Comparison of ENCODE assay signal across 17 cellular contexts in genomic region chr12:96495841-96496545, GRCh38. TPM values are rescaled to one million over a fixed set of nuclear protein-coding genes. Genes with fewer than 3 reads are reported as not detected.
A peak's percentile ranks its signal among the peaks of the same experiment; 100 is the strongest.
DNase-seq lines count a peak whose midpoint lies in the region; ATAC-seq lines count a peak whose summit lies in the region.
"Had no signal": no experiment of that assay in that cellular context is flagged by ENCODE, and none has a peak within 500 bp of the region (broad histone marks: within the 10 kb centered on the region; RNA-seq: fewer than 3 reads in every experiment).

No MANE protein-coding gene starts in this region.

- ATAC-seq in activated CD4-positive, alpha-beta T cell treated with anti-CD3 and anti-CD28 coated beads for 36 hours: no peak
- ATAC-seq in GM21528 (IDR thresholded peaks at IDR 0.05; ENCODE audit: low FRiP score, unreplicated experiment): peak; percentile 45
- peak; percentile 60 for ATAC-seq in HG03442 (IDR thresholded peaks at IDR 0.05; ENCODE audit: unreplicated experiment)
- no peak for ATAC-seq in natural killer cell treated with Interleukin-12 subunit alpha and Interleukin-12 subunit beta and Interleukin-15 and Interleukin-18, amount 100 ng/mL, for 72 hours
- no peak for ATAC-seq in HG02840 (IDR thresholded peaks at IDR 0.05; ENCODE audit: low FRiP score, unreplicated experiment)
- ATAC-seq: gastroesophageal sphincter, mucosa of descending colon, PC-3, upper lobe of right lung had no signal

- POLR2A ChIA-PET in activated CD4-positive, alpha-beta T cell treated with anti-CD3 and anti-CD28 coated beads, Interleukin-2, amount 10 ng/mL, durations not matched to agents 7 days and 5 days (lab: Charles Lee): no interaction called here
- POLR2A ChIA-PET in activated CD4-positive, alpha-beta T cell treated with anti-CD3 and anti-CD28 coated beads for 36 hours (lab: Charles Lee): no interaction called here

- no peak overlapping the region for H3K27ac Mint-ChIP-seq in activated CD4-positive, alpha-beta T cell treated with anti-CD3 and anti-CD28 coated beads, Interleukin-2, amount 10 ng/mL, durations not matched to agents 7 days and 5 days
- H3K27ac Mint-ChIP-seq in activated CD4-positive, alpha-beta T cell treated with anti-CD3 and anti-CD28 coated beads for 36 hours: no peak overlapping the region
- H3K27ac Mint-ChIP-seq in natural killer cell treated with Interleukin-12 subunit alpha and Interleukin-12 subunit beta and Interleukin-15 and Interleukin-18, amount 100 ng/mL, for 72 hours: peak overlapping the region; percentile 27 to 31
- H3K27ac Mint-ChIP-seq: brain had no signal

- DNase-seq in activated CD4-positive, alpha-beta T cell treated with anti-CD3 and anti-CD28 coated beads, Interleukin-2, amount 10 ng/mL, durations not matched to agents 7 days and 5 days: no peak
- DNase-seq in activated CD4-positive, alpha-beta T cell treated with anti-CD3 and anti-CD28 coated beads for 36 hours: no peak
- no peak for DNase-seq in natural killer cell treated with Interleukin-12 subunit alpha and Interleukin-12 subunit beta and Interleukin-15 and Interleukin-18, amount 100 ng/mL, for 72 hours (ENCODE audit: low spot score)
- no peak for DNase-seq in effector CD8-positive, alpha-beta T cell (lab: John Stamatoyannopoulos, UW)
- DNase-seq in stimulated activated CD4-positive, alpha-beta T cell treated with anti-CD3 and anti-CD28 coated beads, Interleukin-15, amount 100 ng/mL, for 24 hours: no peak
- DNase-seq: 8988T; activated CD4-positive, alpha-beta T cell treated with anti-CD3 and anti-CD28 coated beads for 48 hours; Calu3; effector memory CD4-positive, alpha-beta T cell; mucosa of descending colon; PC-3; upper lobe of right lung had no signal

- peaks cover 5% of the 10 kb centered on the region for H3K27me3 Mint-ChIP-seq in activated CD4-positive, alpha-beta T cell treated with anti-CD3 and anti-CD28 coated beads, Interleukin-2, amount 10 ng/mL, durations not matched to agents 7 days and 5 days
- H3K27me3 Mint-ChIP-seq in activated CD4-positive, alpha-beta T cell treated with anti-CD3 and anti-CD28 coated beads for 36 hours: no peaks in the 10 kb centered on the region
- no peaks in the 10 kb centered on the region for H3K27me3 Mint-ChIP-seq in natural killer cell treated with Interleukin-12 subunit alpha and Interleukin-12 subunit beta and Interleukin-15 and Interleukin-18, amount 100 ng/mL, for 72 hours
- H3K27me3 Mint-ChIP-seq: brain had no signal

- peaks cover 43% of the 10 kb centered on the region for H3K4me1 Mint-ChIP-seq in activated CD4-positive, alpha-beta T cell treated with anti-CD3 and anti-CD28 coated beads, Interleukin-2, amount 10 ng/mL, durations not matched to agents 7 days and 5 days
- peaks cover 9% of the 10 kb centered on the region for H3K4me1 Mint-ChIP-seq in activated CD4-positive, alpha-beta T cell treated with anti-CD3 and anti-CD28 coated beads for 36 hours
- peaks cover 15 to 22% of the 10 kb centered on the region in 2 donors for H3K4me1 Mint-ChIP-seq in natural killer cell treated with Interleukin-12 subunit alpha and Interleukin-12 subunit beta and Interleukin-15 and Interleukin-18, amount 100 ng/mL, for 72 hours (ENCODE audit: low read depth in 2 of 2)

- peak overlapping the region; percentile 31 for H3K4me3 Mint-ChIP-seq in activated CD4-positive, alpha-beta T cell treated with anti-CD3 and anti-CD28 coated beads, Interleukin-2, amount 10 ng/mL, durations not matched to agents 7 days and 5 days
- no peak overlapping the region for H3K4me3 Mint-ChIP-seq in activated CD4-positive, alpha-beta T cell treated with anti-CD3 and anti-CD28 coated beads for 36 hours
- H3K4me3 Mint-ChIP-seq in natural killer cell treated with Interleukin-12 subunit alpha and Interleukin-12 subunit beta and Interleukin-15 and Interleukin-18, amount 100 ng/mL, for 72 hours: no peak overlapping the region
- H3K4me3 Mint-ChIP-seq: brain had no signal

- intact Hi-C loops in activated CD4-positive, alpha-beta T cell treated with anti-CD3 and anti-CD28 coated beads for 36 hours (cut with DNase I, micrococcal nuclease): no loop called here

- CTCF ChIA-PET in activated CD4-positive, alpha-beta T cell treated with anti-CD3 and anti-CD28 coated beads, Interleukin-2, amount 10 ng/mL, durations not matched to agents 7 days and 5 days (lab: Charles Lee): interaction anchor here (0.8 to 2.0 kb wide), 3 partner anchors 7 to 97 kb away, joined by 3 to 13 read pairs (median 5); partner anchors contain the start of gene CFAP54
- CTCF ChIA-PET in activated CD4-positive, alpha-beta T cell treated with anti-CD3 and anti-CD28 coated beads for 36 hours (lab: Charles Lee): interaction anchor here (1.4 kb wide), 1 partner anchor 22 kb away, joined by 5 read pairs; no protein-coding TSS in a partner anchor

- peaks cover 5% of the 10 kb centered on the region for H3K36me3 Mint-ChIP-seq in activated CD4-positive, alpha-beta T cell treated with anti-CD3 and anti-CD28 coated beads, Interleukin-2, amount 10 ng/mL, durations not matched to agents 7 days and 5 days (ENCODE audit: low read depth)
- H3K36me3 Mint-ChIP-seq in activated CD4-positive, alpha-beta T cell treated with anti-CD3 and anti-CD28 coated beads for 36 hours (ENCODE audit: low read depth): no peaks in the 10 kb centered on the region
- no peaks in the 10 kb centered on the region for H3K36me3 Mint-ChIP-seq in natural killer cell treated with Interleukin-12 subunit alpha and Interleukin-12 subunit beta and Interleukin-15 and Interleukin-18, amount 100 ng/mL, for 72 hours
- H3K36me3 Mint-ChIP-seq: brain had no signal

- H3K9me3 Mint-ChIP-seq in activated CD4-positive, alpha-beta T cell treated with anti-CD3 and anti-CD28 coated beads, Interleukin-2, amount 10 ng/mL, durations not matched to agents 7 days and 5 days: peaks cover 13% of the 10 kb centered on the region
- no peaks in the 10 kb centered on the region for H3K9me3 Mint-ChIP-seq in activated CD4-positive, alpha-beta T cell treated with anti-CD3 and anti-CD28 coated beads for 36 hours (ENCODE audit: low read depth)
- no peaks in the 10 kb centered on the region for H3K9me3 Mint-ChIP-seq in natural killer cell treated with Interleukin-12 subunit alpha and Interleukin-12 subunit beta and Interleukin-15 and Interleukin-18, amount 100 ng/mL, for 72 hours

RNA-seq across cellular contexts. Expression of gene CFAP54, which starts 6.6 kb away (rescaled TPM):
- total RNA-seq in activated CD4-positive, alpha-beta T cell treated with anti-CD3 and anti-CD28 coated beads, Interleukin-2, amount 10 ng/mL, durations not matched to agents 7 days and 5 days: under 1 TPM; 0.23 to 0.40 TPM
- under 1 TPM; 0.37 to 0.44 TPM for total RNA-seq in activated CD4-positive, alpha-beta T cell treated with anti-CD3 and anti-CD28 coated beads for 36 hours
- under 1 TPM; 0.14 to 0.50 TPM for total RNA-seq in natural killer cell treated with Interleukin-12 subunit alpha and Interleukin-12 subunit beta and Interleukin-15 and Interleukin-18, amount 100 ng/mL, for 72 hours

Comparison
In these comparisons a context has a peak if more than half of its experiments do, and no peak if none do; other contexts are left out.
1. H3K27ac Mint-ChIP-seq: peak in natural killer cell treated with Interleukin-12 subunit alpha and Interleukin-12 subunit beta and Interleukin-15 and Interleukin-18, amount 100 ng/mL, for 72 hours (2 of 2); none in activated CD4-positive, alpha-beta T cell treated with anti-CD3 and anti-CD28 coated beads, Interleukin-2, amount 10 ng/mL, durations not matched to agents 7 days and 5 days (single experiment) and activated CD4-positive, alpha-beta T cell treated with anti-CD3 and anti-CD28 coated beads for 36 hours (single experiment).
2. ATAC-seq: peak in GM21528 (single experiment) and HG03442 (single experiment); none in activated CD4-positive, alpha-beta T cell treated with anti-CD3 and anti-CD28 coated beads for 36 hours (single experiment), natural killer cell treated with Interleukin-12 subunit alpha and Interleukin-12 subunit beta and Interleukin-15 and Interleukin-18, amount 100 ng/mL, for 72 hours (0 of 2) and HG02840 (single experiment).